ENCODE assay signal across 32 cellular contexts in the genomic region with DNA sequence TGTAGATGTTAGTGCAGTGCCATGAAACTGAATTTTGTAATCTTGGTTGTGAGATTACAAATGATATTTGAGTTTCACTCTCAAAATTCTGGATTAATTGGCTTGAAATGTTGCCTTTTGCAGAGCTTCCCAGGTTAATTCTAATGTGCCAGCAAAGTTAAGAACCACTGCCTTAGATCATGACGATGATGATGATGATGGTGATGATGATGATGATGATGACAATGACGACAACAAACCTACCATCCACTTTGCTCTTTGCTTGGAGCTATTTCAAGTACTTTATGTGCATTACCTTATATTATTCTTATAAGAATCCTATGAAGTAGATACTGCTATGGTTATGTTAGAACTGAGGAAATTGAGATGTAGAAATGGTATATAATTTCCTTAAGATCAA.
DNase-seq lines count a peak whose midpoint lies in the region; ATAC-seq, FAIRE-seq and TF ChIP-seq lines count a peak whose summit lies in the region.
"Had no signal": no experiment of that assay in that cellular context is flagged by ENCODE, and none has a peak within 500 bp of the region (broad histone marks: within the 10 kb centered on the region; RNA-seq: fewer than 3 reads in every experiment).

No MANE protein-coding gene starts in this region.

- H3K4me3 ChIP-seq in HepG2 (replicated peaks in 1 of 3; ENCODE audit: insufficient read depth in 1 of 3, low read depth in 2 of 3, low read length in 3 of 3) (no peak overlapping the region), right lobe of liver (no peak overlapping the region), HEK293 (ENCODE audit: low read depth, low read length) (no peak overlapping the region), adrenal gland (no peak overlapping the region)
- H3K4me3 ChIP-seq: A549; BLaER1; BLaER1 treated with 17β-estradiol and CSF1 and Interleukin-3, amounts not matched to agents 10 nM and 100 nM had no signal

- no peaks in the 10 kb centered on the region for H3K4me1 ChIP-seq in HepG2 (ENCODE audit: insufficient read depth, low read length)
- H3K4me1 ChIP-seq in right lobe of liver, result no peaks in the 10 kb centered on the region
- no peaks in the 10 kb centered on the region for H3K4me1 ChIP-seq in HEK293 (ENCODE audit: control insufficient read depth, insufficient read depth, low read length)
- no peaks in the 10 kb centered on the region for H3K4me1 ChIP-seq in adrenal gland (replicated peaks in 1 of 2)
- H3K4me1 ChIP-seq: A549; BE2C; BLaER1; BLaER1 treated with 17β-estradiol and CSF1 and Interleukin-3, amounts not matched to agents 10 nM and 100 nM; Caco-2 had no signal

- no peak overlapping the region for H3K9ac ChIP-seq in HepG2 (ENCODE audit: insufficient read depth, low read depth, low read length)
- H3K9ac ChIP-seq: BLaER1; BLaER1 treated with 17β-estradiol and CSF1 and Interleukin-3, amounts not matched to agents 10 nM and 100 nM had no signal

- H4K20me1 ChIP-seq in HepG2 (ENCODE audit: insufficient read depth, low read length), result no peaks in the 10 kb centered on the region
- H4K20me1 ChIP-seq: BLaER1; BLaER1 treated with 17β-estradiol and CSF1 and Interleukin-3, amounts not matched to agents 10 nM and 100 nM had no signal

- H3K9me3 ChIP-seq in HepG2 (ENCODE audit: low read length) (peaks cover 46% of the 10 kb centered on the region), right lobe of liver (no peaks in the 10 kb centered on the region), HEK293 (ENCODE audit: control insufficient read depth, insufficient read depth, low read depth, low read length) (no peaks in the 10 kb centered on the region), adrenal gland (replicated peaks in 1 of 3) (no peaks in the 10 kb centered on the region)
- H3K9me3 ChIP-seq: A549; BE2C; BLaER1; BLaER1 treated with 17β-estradiol and CSF1 and Interleukin-3, amounts not matched to agents 10 nM and 100 nM had no signal

- ATAC-seq in HepG2 (no peak), right lobe of liver (no peak)
- ATAC-seq: A549; CD8-positive, alpha-beta T cell had no signal

- H3K4me2 ChIP-seq in HepG2 (ENCODE audit: low read depth, low read length), result no peak overlapping the region
- H3K4me2 ChIP-seq: A549; BLaER1; BLaER1 treated with 17β-estradiol and CSF1 and Interleukin-3, amounts not matched to agents 10 nM and 100 nM had no signal

- CTCF ChIA-PET in HepG2 (lab: Yijun Ruan, JAX; ENCODE audit: low intra/inter-chr PET ratio, low total read pairs), result no interaction called here
- CTCF ChIA-PET in HEK293 (lab: Yijun Ruan, JAX), result no interaction called here

- no peak for TF ChIP-seq RAD21 in HepG2 (CRISPR knock-in tag; IDR thresholded peaks at IDR 0.05)

- H3K27ac ChIP-seq in HepG2 (ENCODE audit: extremely low read length, insufficient read depth, low read length), result no peak overlapping the region
- H3K27ac ChIP-seq in right lobe of liver, result no peak overlapping the region
- no peak overlapping the region for H3K27ac ChIP-seq in HEK293 (ENCODE audit: extremely low read depth, low read depth, low read length)
- no peak overlapping the region for H3K27ac ChIP-seq in adrenal gland
- H3K27ac ChIP-seq: 22Rv1; A549; BLaER1; BLaER1 treated with 17β-estradiol and CSF1 and Interleukin-3, amounts not matched to agents 10 nM and 100 nM; C4-2B had no signal

- H2AFZ ChIP-seq in HepG2 (ENCODE audit: low read length), result no peak overlapping the region

- H3K36me3 ChIP-seq in HepG2 (replicated peaks in 1 of 2; ENCODE audit: control insufficient read depth in 1 of 2, insufficient read depth in 2 of 2, low read length in 2 of 2) (no peaks in the 10 kb centered on the region), right lobe of liver (no peaks in the 10 kb centered on the region), HEK293 (ENCODE audit: control insufficient read depth in 2 of 2, insufficient read depth in 1 of 2, low read length in 2 of 2) (no peaks in the 10 kb centered on the region), adrenal gland (replicated peaks in 1 of 2) (no peaks in the 10 kb centered on the region)
- H3K36me3 ChIP-seq: BE2C; BLaER1; BLaER1 treated with 17β-estradiol and CSF1 and Interleukin-3, amounts not matched to agents 10 nM and 100 nM had no signal

- TF ChIP-seq POLR2A in HepG2 (IDR thresholded peaks at IDR 0.05; ENCODE audit: insufficient read depth in 1 of 2, low read depth in 2 of 2, low read length in 2 of 2) (no peak), right lobe of liver (IDR thresholded peaks at IDR 0.05) (no peak), adrenal gland (IDR thresholded peaks at IDR 0.05) (no peak)

- TF ChIP-seq EP300 in HepG2 (IDR thresholded peaks at IDR 0.05; ENCODE audit: low read depth in 2 of 2, low read length in 2 of 2), result no peak
- TF ChIP-seq EP300 in HepG2 (CRISPR knock-in tag; IDR thresholded peaks at IDR 0.05; ENCODE audit: borderline replicate concordance), result no peak

- POLR2A ChIA-PET in HepG2 (lab: Yijun Ruan, JAX) (no interaction called here), HEK293 (lab: Yijun Ruan, JAX) (no interaction called here)

- no peaks in the 10 kb centered on the region for H3K79me2 ChIP-seq in HepG2 (ENCODE audit: insufficient read depth, low read length)

- TF ChIP-seq CTCF in HepG2 (CRISPR knock-in tag; IDR thresholded peaks at IDR 0.05) (no peak), right lobe of liver (IDR thresholded peaks at IDR 0.05) (no peak), D721Med (IDR thresholded peaks at IDR 0.05; ENCODE audit: insufficient read depth, missing control alignments) (no peak), HEK293 (tag by site-specific recombination; IDR thresholded peaks at IDR 0.05) (no peak), adrenal gland (IDR thresholded peaks at IDR 0.05) (no peak)

- 0% methylated on average over 2 of the region's 2 CpGs for WGBS in HepG2 (ENCODE audit: low lambda C conversion rate)
- 43% methylated on average over 2 of the region's 2 CpGs for WGBS in right lobe of liver (ENCODE audit: insufficient coverage, low coverage, low lambda C conversion rate, missing lambda C conversion rate)
- 80 to 95% (median 83%) methylated on average over 2 of the region's 2 CpGs for WGBS in adrenal gland, 4 donors

- DNase-seq in HepG2 (ENCODE audit: low spot score) (no peak), right lobe of liver (no peak), D721Med (ENCODE audit: insufficient read length, low spot score) (no peak), RCC 7860 (ENCODE audit: low spot score) (no peak), adrenal gland (no peak)
- DNase-seq: 8988T; ACHN; AML-193; BE2C; C1 segment of cervical spinal cord; Caco-2; Calu3; CD4-positive, alpha-beta memory T cell; CD4-positive, alpha-beta T cell; CD4-positive, CD25-positive, alpha-beta regulatory T cell; CD8-positive, alpha-beta memory T cell; CD8-positive, alpha-beta T cell; COR-L47; DMS 273 treated with DMSO at 0.1 percent for 48 hours; DMS153; DMS53; DMS79; DMS79 treated with DMSO at 0.1 percent for 48 hours; DND-41; EL had no signal

- intact Hi-C loops in HepG2 (cut with micrococcal nuclease; ENCODE audit: unreplicated experiment) (no loop called here), right lobe of liver (cut with DNase I) (no loop called here), adrenal gland (cut with DNase I) (no loop called here)

- BruUV-seq in HepG2 (replicated peaks; lab: Mats Ljungman, UMichigan), result no TSS peak

- no peaks in the 10 kb centered on the region for H3K27me3 ChIP-seq in HepG2 (ENCODE audit: control insufficient read depth in 1 of 2, insufficient read depth in 2 of 2, low read length in 2 of 2)
- no peaks in the 10 kb centered on the region for H3K27me3 ChIP-seq in right lobe of liver
- no peaks in the 10 kb centered on the region for H3K27me3 ChIP-seq in adrenal gland
- H3K27me3 ChIP-seq: BE2C; BLaER1; BLaER1 treated with 17β-estradiol and CSF1 and Interleukin-3, amounts not matched to agents 10 nM and 100 nM had no signal

- in situ Hi-C loops in HepG2 (cut with HindIII; ENCODE audit: extremely low pct_ligation_motif_present, low pct_unique_long_range_greater_than_20kb), result no loop called here

- no peak for FAIRE-seq in HepG2 (lab: Jason Lieb, UNC)
- peak; percentile 41 for FAIRE-seq in D721Med (lab: Jason Lieb, UNC)
- no peak for FAIRE-seq in RCC 7860 (lab: Jason Lieb, UNC)
- FAIRE-seq: A204.1, A549 had no signal

TF ChIP-seq in HepG2, 621 proteins besides CTCF, POLR2A, EP300 and RAD21:
- TF ChIP-seq ELF1 (CRISPR knock-in tag; IDR thresholded peaks at IDR 0.05), result no peak
- TF ChIP-seq ZIK1 (CRISPR knock-in tag; IDR thresholded peaks at IDR 0.05; ENCODE audit: borderline replicate concordance, low read depth), result no peak
- no peak for TF ChIP-seq THAP11 (CRISPR knock-in tag; IDR thresholded peaks at IDR 0.05)
- peak; percentile 88 for TF ChIP-seq CREB1 (IDR thresholded peaks at IDR 0.05)
- no peak for TF ChIP-seq CREB1 (CRISPR knock-in tag; IDR thresholded peaks at IDR 0.05)

TF ChIP-seq in HEK293, 187 proteins besides CTCF, POLR2A, EP300 and RAD21:
- TF ChIP-seq ZNF184 (tag by site-specific recombination; IDR thresholded peaks at IDR 0.05), result no peak
- TF ChIP-seq, protein P1, sequence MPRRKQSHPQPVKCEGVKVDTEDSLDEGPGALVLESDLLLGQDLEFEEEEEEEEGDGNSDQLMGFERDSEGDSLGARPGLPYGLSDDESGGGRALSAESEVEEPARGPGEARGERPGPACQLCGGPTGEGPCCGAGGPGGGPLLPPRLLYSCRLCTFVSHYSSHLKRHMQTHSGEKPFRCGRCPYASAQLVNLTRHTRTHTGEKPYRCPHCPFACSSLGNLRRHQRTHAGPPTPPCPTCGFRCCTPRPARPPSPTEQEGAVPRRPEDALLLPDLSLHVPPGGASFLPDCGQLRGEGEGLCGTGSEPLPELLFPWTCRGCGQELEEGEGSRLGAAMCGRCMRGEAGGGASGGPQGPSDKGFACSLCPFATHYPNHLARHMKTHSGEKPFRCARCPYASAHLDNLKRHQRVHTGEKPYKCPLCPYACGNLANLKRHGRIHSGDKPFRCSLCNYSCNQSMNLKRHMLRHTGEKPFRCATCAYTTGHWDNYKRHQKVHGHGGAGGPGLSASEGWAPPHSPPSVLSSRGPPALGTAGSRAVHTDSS (tag by site-specific recombination; IDR thresholded peaks at IDR 0.05), result peak; percentile 57
